Comparison of ENCODE assay signal across 1 cellular context in the genomic region with DNA sequence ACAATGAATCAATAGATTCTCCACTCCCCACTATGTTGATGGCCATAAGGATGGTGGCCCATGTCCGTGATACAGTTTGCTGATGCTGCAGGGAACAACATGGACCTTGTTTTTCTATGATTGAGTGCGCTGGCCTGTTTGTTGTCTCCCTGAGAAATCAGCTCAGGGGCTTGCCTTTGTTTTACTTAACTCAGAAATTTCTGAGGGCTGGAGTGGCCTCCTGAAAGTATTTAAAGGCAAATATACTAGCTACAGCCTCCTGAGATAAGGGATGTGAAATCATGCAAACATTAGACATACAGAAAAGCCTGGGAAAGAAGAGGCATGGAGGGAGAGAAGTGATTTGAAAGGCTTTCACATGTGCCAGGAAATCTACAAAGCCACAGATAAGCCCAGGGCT.
TF ChIP-seq lines count a peak whose summit lies in the region.

No MANE protein-coding gene starts in this region.

TF ChIP-seq in H1, 55 proteins besides CTCF, POLR2A, EP300 and RAD21 (continued from another document):
- TF ChIP-seq, protein P1, sequence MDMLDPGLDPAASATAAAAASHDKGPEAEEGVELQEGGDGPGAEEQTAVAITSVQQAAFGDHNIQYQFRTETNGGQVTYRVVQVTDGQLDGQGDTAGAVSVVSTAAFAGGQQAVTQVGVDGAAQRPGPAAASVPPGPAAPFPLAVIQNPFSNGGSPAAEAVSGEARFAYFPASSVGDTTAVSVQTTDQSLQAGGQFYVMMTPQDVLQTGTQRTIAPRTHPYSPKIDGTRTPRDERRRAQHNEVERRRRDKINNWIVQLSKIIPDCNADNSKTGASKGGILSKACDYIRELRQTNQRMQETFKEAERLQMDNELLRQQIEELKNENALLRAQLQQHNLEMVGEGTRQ (IDR thresholded peaks at IDR 0.05; ENCODE audit: low read length) = no peak
- no peak for TF ChIP-seq ASH2L (IDR thresholded peaks at IDR 0.05; ENCODE audit: low read length)
- no peak for TF ChIP-seq YY1 (IDR thresholded peaks at IDR 0.05; ENCODE audit: low read depth, low read length)
- TF ChIP-seq SAP30 (IDR thresholded peaks at IDR 0.05; ENCODE audit: insufficient read depth, insufficient replicate concordance, low read length) = no peak
- no peak for TF ChIP-seq SP2 (IDR thresholded peaks at IDR 0.05; ENCODE audit: low read length)
- no peak for TF ChIP-seq GTF2F1 (IDR thresholded peaks at IDR 0.05; ENCODE audit: borderline replicate concordance, low read depth, low read length)
- no peak for TF ChIP-seq SIX5 (IDR thresholded peaks at IDR 0.05; ENCODE audit: low read depth, low read length)
- TF ChIP-seq FOSL1 (IDR thresholded peaks at IDR 0.05; ENCODE audit: insufficient read depth, low read depth, low read length) = no peak
- TF ChIP-seq SIN3A (conservative IDR thresholded peaks at IDR 0.05 in 1 of 2, IDR thresholded peaks at IDR 0.05 in 1 of 2; ENCODE audit: low read depth in 1 of 2, low read length in 2 of 2) = no peak
- TF ChIP-seq, protein P2, sequence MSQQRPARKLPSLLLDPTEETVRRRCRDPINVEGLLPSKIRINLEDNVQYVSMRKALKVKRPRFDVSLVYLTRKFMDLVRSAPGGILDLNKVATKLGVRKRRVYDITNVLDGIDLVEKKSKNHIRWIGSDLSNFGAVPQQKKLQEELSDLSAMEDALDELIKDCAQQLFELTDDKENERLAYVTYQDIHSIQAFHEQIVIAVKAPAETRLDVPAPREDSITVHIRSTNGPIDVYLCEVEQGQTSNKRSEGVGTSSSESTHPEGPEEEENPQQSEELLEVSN (IDR thresholded peaks at IDR 0.05) = no peak
